In the genomic region with DNA sequence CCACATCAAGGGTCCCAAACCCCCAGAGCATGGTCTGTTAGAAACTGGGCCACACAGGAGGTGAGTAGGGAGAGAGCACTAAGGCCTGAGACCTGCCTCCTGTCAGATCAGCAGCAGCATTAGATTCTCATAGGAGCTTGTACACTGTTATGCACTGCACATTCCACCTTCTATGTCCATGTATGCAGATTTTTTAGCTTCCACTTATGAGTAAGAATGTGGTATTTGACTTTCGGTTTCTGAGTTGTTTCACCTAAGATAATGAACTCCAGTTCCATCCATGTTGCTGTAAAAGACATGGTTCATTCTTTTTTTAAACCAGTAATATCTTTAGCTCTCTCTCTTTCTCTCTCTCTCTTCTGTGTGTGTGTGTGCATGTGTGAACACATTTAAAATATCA, we compare ENCODE assay signal across 8 cellular contexts. TPM values are rescaled to one million over a fixed set of nuclear protein-coding genes. Genes with fewer than 3 reads are reported as not detected.
DNase-seq lines count a peak whose midpoint lies in the region; ATAC-seq, FAIRE-seq and TF ChIP-seq lines count a peak whose summit lies in the region.

No MANE protein-coding gene starts in this region.

- no peak overlapping the region for H3K4me3 ChIP-seq in choroid plexus epithelial cell (ENCODE audit: low read depth, low read length)

- peak; percentile 18 for DNase-seq in GM10248 (ENCODE audit: extremely low spot score)
- peak; percentile 60 for DNase-seq in choroid plexus epithelial cell (ENCODE audit: low read depth)
- no peak for DNase-seq in glutamatergic neuron
- DNase-seq in H54 (ENCODE audit: insufficient read length, low spot score): no peak
- DNase-seq in stimulated activated CD4-positive, alpha-beta T cell treated with anti-CD3 and anti-CD28 coated beads, Interleukin-1b, Interleukin-23, amount 100 ng/mL, for 48 hours: no peak
- no peak for DNase-seq in iPS-NIHi7 (ENCODE audit: extremely low spot score)

- H3K4me3 Mint-ChIP-seq in glutamatergic neuron (ENCODE audit: unreplicated experiment): no peak overlapping the region

- no peaks in the 10 kb centered on the region for H3K4me1 Mint-ChIP-seq in glutamatergic neuron (ENCODE audit: low read depth, unreplicated experiment)

- ATAC-seq in GM19455 (IDR thresholded peaks at IDR 0.05; ENCODE audit: unreplicated experiment): peak; percentile 90
- ATAC-seq in HG03342 (IDR thresholded peaks at IDR 0.05; ENCODE audit: unreplicated experiment): peak; percentile 95

- CTCF ChIA-PET in GM10248 (lab: Yijun Ruan, JAX): interaction anchor here (0.6 to 1.6 kb wide), 8 partner anchors 10 to 707 kb away, joined by 3 to 4 read pairs (median 3); no protein-coding TSS in a partner anchor

- no peak for TF ChIP-seq CTCF in GM10248 (IDR thresholded peaks at IDR 0.05; ENCODE audit: control extremely low read depth, extremely low read depth, low read depth, missing control alignments)
- no peak for TF ChIP-seq CTCF in choroid plexus epithelial cell (conservative IDR thresholded peaks at IDR 0.05; ENCODE audit: low read depth, low read length)
- TF ChIP-seq CTCF in glutamatergic neuron (IDR thresholded peaks at IDR 0.05; ENCODE audit: partially characterized antibody, unreplicated experiment): no peak

- TF ChIP-seq POLR2A in H54 (IDR thresholded peaks at IDR 0.05; ENCODE audit: low read depth, low read length): no peak

- H3K27me3 Mint-ChIP-seq in glutamatergic neuron (ENCODE audit: unreplicated experiment): no peaks in the 10 kb centered on the region

- no peak overlapping the region for H3K27ac Mint-ChIP-seq in glutamatergic neuron (ENCODE audit: unreplicated experiment)

- FAIRE-seq in H54 (lab: Jason Lieb, UNC): no peak

- H3K36me3 Mint-ChIP-seq in glutamatergic neuron (ENCODE audit: unreplicated experiment): no peaks in the 10 kb centered on the region

- no peaks in the 10 kb centered on the region for H3K9me3 Mint-ChIP-seq in glutamatergic neuron (ENCODE audit: unreplicated experiment)

- POLR2A ChIA-PET in GM10248 (lab: Yijun Ruan, JAX): no interaction called here

RNA-seq across cellular contexts. Expression of a gene that starts 0.7 kb away (rescaled TPM):
- not detected for total RNA-seq in glutamatergic neuron (ENCODE audit: unreplicated experiment)

Comparison
In these comparisons a context has a peak if more than half of its experiments do, and no peak if none do; other contexts are left out.
1. DNase-seq: peak in GM10248 (single experiment) and choroid plexus epithelial cell (single experiment); none in glutamatergic neuron (single experiment), H54 (single experiment), stimulated activated CD4-positive, alpha-beta T cell treated with anti-CD3 and anti-CD28 coated beads, Interleukin-1b, Interleukin-23, amount 100 ng/mL, for 48 hours (single experiment) and iPS-NIHi7 (single experiment).